Comparison of ENCODE assay signal across 21 cellular contexts in the genomic region with DNA sequence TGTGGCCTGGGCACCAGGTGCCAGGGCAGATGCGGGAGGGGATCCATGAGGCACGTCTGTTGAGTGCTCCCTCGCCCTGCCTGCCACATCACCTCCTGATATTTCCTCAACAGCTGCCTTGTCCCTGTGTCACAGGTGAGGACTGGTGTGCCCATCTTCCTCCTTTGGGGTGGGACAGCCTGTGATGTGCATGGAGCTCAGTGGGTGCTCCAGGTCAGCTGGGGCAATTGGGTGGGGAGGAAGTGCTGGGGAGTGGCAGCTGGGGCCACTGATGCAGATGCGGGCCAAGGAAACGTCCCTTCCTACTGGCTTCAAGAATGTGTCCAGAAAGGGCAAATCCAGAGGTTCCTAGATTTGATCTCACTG.
DNase-seq lines count a peak whose midpoint lies in the region; ATAC-seq and TF ChIP-seq lines count a peak whose summit lies in the region.
"Had no signal": no experiment of that assay in that cellular context is flagged by ENCODE, and none has a peak within 500 bp of the region (broad histone marks: within the 10 kb centered on the region; RNA-seq: fewer than 3 reads in every experiment).

No MANE protein-coding gene starts in this region.

- H3K56ac ChIP-seq in IMR-90 (ENCODE audit: extremely low read depth, insufficient read depth, low read length): no peak overlapping the region

- H3K27ac ChIP-seq in IMR-90 (ENCODE audit: insufficient read depth, low read length) (no peak overlapping the region), osteoblast (ENCODE audit: low read depth, low read length) (no peak overlapping the region), spleen (no peak overlapping the region)
- H3K27ac ChIP-seq: GM23248, HL-60 had no signal

- no peak for TF ChIP-seq POLR2A in IMR-90 (IDR thresholded peaks at IDR 0.05; ENCODE audit: low read depth, low read length)
- TF ChIP-seq POLR2A in spleen (IDR thresholded peaks at IDR 0.05): no peak

- H3K4me1 ChIP-seq in IMR-90 (ENCODE audit: control insufficient read depth, insufficient read depth, low read length) (no peaks in the 10 kb centered on the region), osteoblast (ENCODE audit: insufficient read depth, low read length) (no peaks in the 10 kb centered on the region), spleen (peaks cover 0 to 8% (median 0%) of the 10 kb centered on the region in 6 donors)

- H3K9ac ChIP-seq in IMR-90 (ENCODE audit: low read depth, low read length): no peak overlapping the region
- H3K9ac ChIP-seq: GM23248 had no signal

- no peak for TF ChIP-seq RAD21 in IMR-90 (IDR thresholded peaks at IDR 0.05; ENCODE audit: low read length)

- DNase-seq in IMR-90 (no peak), chondrocyte (ENCODE audit: low spot score) (no peak), osteoblast (ENCODE audit: insufficient read length, low spot score, missing footprints) (peak; percentile 67), spleen (peak; percentile 42), hippocampal formation (lab: John Stamatoyannopoulos, UW) (no peak)
- DNase-seq in activated CD8-positive, alpha-beta memory T cell treated with anti-CD3 and anti-CD28 coated beads, Interleukin-2, amount 50 U/mL, for 4 hours: no peak
- DNase-seq: C1 segment of cervical spinal cord; CD4-positive, CD25-positive, alpha-beta regulatory T cell; COR-L47; DMS 273 treated with DMSO at 0.1 percent for 48 hours; DMS53; DND-41; EL; GM23248 had no signal

- H3K4ac ChIP-seq in IMR-90 (ENCODE audit: low read depth, low read length): no peak overlapping the region

- no TSS peak for BruUV-seq in IMR-90 (replicated peaks; lab: Mats Ljungman, UMichigan)

- no peak overlapping the region for H2BK15ac ChIP-seq in IMR-90 (ENCODE audit: low read depth, low read length)

- H3K27me3 ChIP-seq in IMR-90 (ENCODE audit: control insufficient read depth, insufficient read depth, low read length) (no peaks in the 10 kb centered on the region; the same call in 1 of the 2 replicates), osteoblast (ENCODE audit: insufficient read depth, low read length) (no peaks in the 10 kb centered on the region), spleen (replicated peaks in 1 of 7) (no peaks in the 10 kb centered on the region)

- H3K36me3 ChIP-seq in IMR-90 (ENCODE audit: control insufficient read depth, insufficient read depth, low read length) (no peaks in the 10 kb centered on the region), osteoblast (ENCODE audit: insufficient read depth, low read length) (no peaks in the 10 kb centered on the region), spleen (peaks cover 0 to 30% (median 9%) of the 10 kb centered on the region in 6 donors)
- H3K36me3 ChIP-seq: HAP-1 had no signal

- no peak overlapping the region for H2BK5ac ChIP-seq in IMR-90 (ENCODE audit: low read depth, low read length, poor library complexity, severe bottlenecking)

- dilution Hi-C loops in IMR-90 (cut with HindIII; ENCODE audit: low sequenced_read_pairs, unreplicated experiment): no loop called here

- H3K36me3 Mint-ChIP-seq in chondrocyte (ENCODE audit: low read depth): peaks cover 2% of the 10 kb centered on the region
- H3K36me3 Mint-ChIP-seq: IgD-negative memory B cell had no signal

- H3K4me1 Mint-ChIP-seq in chondrocyte (ENCODE audit: low read depth): no peaks in the 10 kb centered on the region
- H3K4me1 Mint-ChIP-seq: B cell; CD8-positive, alpha-beta memory T cell; IgD-negative memory B cell had no signal

- H3K4me2 ChIP-seq in IMR-90 (ENCODE audit: low read depth, low read length) (no peak overlapping the region), osteoblast (ENCODE audit: insufficient read depth, low read length) (no peak overlapping the region)

- no peak for TF ChIP-seq CTCF in IMR-90 (conservative IDR thresholded peaks at IDR 0.05; ENCODE audit: low read depth, low read length)
- no peak for TF ChIP-seq CTCF in chondrocyte (IDR thresholded peaks at IDR 0.05)
- no peak for TF ChIP-seq CTCF in osteoblast (IDR thresholded peaks at IDR 0.05; ENCODE audit: extremely low read depth, low read depth, low read length)
- no peak for TF ChIP-seq CTCF in spleen (IDR thresholded peaks at IDR 0.05 in 8 of 11, conservative IDR thresholded peaks at IDR 0.05 in 3 of 11)

- WGBS in IMR-90 (ENCODE audit: extremely low coverage in 2 of 2, insufficient read length in 1 of 2), 2 experiments: no CpG with 5 or more reads among the region's 5 CpGs
- WGBS in spleen, 5 donors: 77 to 91% (median 87%) methylated on average over 3 to 5 of the region's 5 CpGs

- H2AK5ac ChIP-seq in IMR-90 (ENCODE audit: low read depth, low read length): no peak overlapping the region

- in situ Hi-C loops in IMR-90 (cut with MboI; ENCODE audit: low sequenced_read_pairs): no loop called here

- peak overlapping the region; percentile 2 for H3K27ac Mint-ChIP-seq in chondrocyte (ENCODE audit: unreplicated experiment)
- H3K27ac Mint-ChIP-seq: B cell; CD4-positive, CD25-positive, alpha-beta regulatory T cell; IgD-negative memory B cell had no signal

- H3K18ac ChIP-seq in IMR-90 (ENCODE audit: low read depth, low read length): no peak overlapping the region

- no peak overlapping the region for H2BK20ac ChIP-seq in IMR-90 (ENCODE audit: low read depth, low read length)

- CTCF ChIA-PET in IMR-90 (lab: Yijun Ruan, JAX): no interaction called here

- H2AK9ac ChIP-seq in IMR-90 (replicated peaks; ENCODE audit: low read depth, low read length, poor library complexity): no peak overlapping the region

- H3K9me3 Mint-ChIP-seq in chondrocyte (ENCODE audit: low read depth): no peaks in the 10 kb centered on the region
- H3K9me3 Mint-ChIP-seq: CD8-positive, alpha-beta memory T cell; IgD-negative memory B cell had no signal

- no peak overlapping the region for H3K14ac ChIP-seq in IMR-90 (replicated peaks; ENCODE audit: low read depth, low read length)

- H3K9me1 ChIP-seq in IMR-90 (ENCODE audit: insufficient read depth, low read length): no peaks in the 10 kb centered on the region

- H4K8ac ChIP-seq in IMR-90 (ENCODE audit: low read depth in 2 of 2, low read length in 2 of 2): no peak overlapping the region

- H2AFZ ChIP-seq in IMR-90 (replicated peaks; ENCODE audit: low read length, poor library complexity) (peak overlapping the region; percentile 21), osteoblast (ENCODE audit: low read length) (no peak overlapping the region)
- H2AFZ ChIP-seq: GM23248 had no signal

- H3K9me3 ChIP-seq in IMR-90 (ENCODE audit: control insufficient read depth, insufficient read depth, low read length): no peaks in the 10 kb centered on the region
- no peaks in the 10 kb centered on the region for H3K9me3 ChIP-seq in osteoblast (ENCODE audit: low read depth, low read length)
- H3K9me3 ChIP-seq in spleen: no peaks in the 10 kb centered on the region
- H3K9me3 ChIP-seq: HAP-1 had no signal

- H3K4me3 ChIP-seq in IMR-90 (ENCODE audit: insufficient read depth, low read depth, low read length) (no peak overlapping the region), osteoblast (ENCODE audit: insufficient read depth, low read length) (no peak overlapping the region), spleen (no peak overlapping the region)
- H3K4me3 ChIP-seq: GM12878, GM23248, HAP-1 had no signal

- no peak overlapping the region for H3K4me3 Mint-ChIP-seq in chondrocyte (ENCODE audit: unreplicated experiment)
- H3K4me3 Mint-ChIP-seq: B cell; CD4-positive, CD25-positive, alpha-beta regulatory T cell; CD8-positive, alpha-beta memory T cell; IgD-negative memory B cell had no signal

- POLR2A ChIA-PET in IMR-90 (lab: Charles Lee; ENCODE audit: unreplicated experiment): no interaction called here

- H4K20me1 ChIP-seq in IMR-90 (ENCODE audit: insufficient read depth, low read length): no peaks in the 10 kb centered on the region
- H4K20me1 ChIP-seq in osteoblast (ENCODE audit: insufficient read depth, low read length): no peaks in the 10 kb centered on the region

- H3K23ac ChIP-seq in IMR-90 (ENCODE audit: low read depth, low read length): no peak overlapping the region

- no peaks in the 10 kb centered on the region for H3K79me2 ChIP-seq in osteoblast (ENCODE audit: insufficient read depth, low read length)

- no peak for ATAC-seq in IMR-90 (ENCODE audit: low read depth)
- ATAC-seq in HG03045 (IDR thresholded peaks at IDR 0.05; ENCODE audit: unreplicated experiment): no peak
- ATAC-seq: GM12878 had no signal

- no peaks in the 10 kb centered on the region for H3K79me1 ChIP-seq in IMR-90 (ENCODE audit: low read depth in 1 of 2, low read length in 2 of 2)

- no peaks in the 10 kb centered on the region for H3K27me3 Mint-ChIP-seq in chondrocyte (ENCODE audit: low read depth)
- H3K27me3 Mint-ChIP-seq: B cell; CD4-positive, CD25-positive, alpha-beta regulatory T cell; CD8-positive, alpha-beta memory T cell; IgD-negative memory B cell had no signal

- H4K91ac ChIP-seq in IMR-90 (ENCODE audit: insufficient read depth, low read depth, low read length): no peak overlapping the region

- intact Hi-C loops in IMR-90 (cut with micrococcal nuclease) (no loop called here), spleen (cut with DNase I; ENCODE audit: low total_unique reads) (no loop called here)

- no peak overlapping the region for H2BK120ac ChIP-seq in IMR-90 (ENCODE audit: low read depth, low read length)

- H4K5ac ChIP-seq in IMR-90 (ENCODE audit: low read depth, low read length): no peak overlapping the region

TF ChIP-seq in IMR-90, 13 proteins besides CTCF, POLR2A, EP300 and RAD21 (continues in another document):
- TF ChIP-seq CEBPB (IDR thresholded peaks at IDR 0.05; ENCODE audit: low read depth, low read length): no peak
- TF ChIP-seq NFE2L2 (IDR thresholded peaks at IDR 0.05; ENCODE audit: low read depth, low read length): no peak
- no peak for TF ChIP-seq BHLHE40 (IDR thresholded peaks at IDR 0.05; ENCODE audit: low read depth, low read length)
- TF ChIP-seq MXI1 (IDR thresholded peaks at IDR 0.05; ENCODE audit: borderline replicate concordance, low read depth, low read length): no peak
- TF ChIP-seq, protein P1, sequence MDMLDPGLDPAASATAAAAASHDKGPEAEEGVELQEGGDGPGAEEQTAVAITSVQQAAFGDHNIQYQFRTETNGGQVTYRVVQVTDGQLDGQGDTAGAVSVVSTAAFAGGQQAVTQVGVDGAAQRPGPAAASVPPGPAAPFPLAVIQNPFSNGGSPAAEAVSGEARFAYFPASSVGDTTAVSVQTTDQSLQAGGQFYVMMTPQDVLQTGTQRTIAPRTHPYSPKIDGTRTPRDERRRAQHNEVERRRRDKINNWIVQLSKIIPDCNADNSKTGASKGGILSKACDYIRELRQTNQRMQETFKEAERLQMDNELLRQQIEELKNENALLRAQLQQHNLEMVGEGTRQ (IDR thresholded peaks at IDR 0.05; ENCODE audit: low read depth, low read length): no peak
- TF ChIP-seq MAFK (IDR thresholded peaks at IDR 0.05; ENCODE audit: low read depth, low read length): no peak
- no peak for TF ChIP-seq MAZ (IDR thresholded peaks at IDR 0.05; ENCODE audit: borderline replicate concordance, low read depth, low read length)
- no peak for TF ChIP-seq CHD1 (IDR thresholded peaks at IDR 0.05; ENCODE audit: low read depth, low read length)

Comparison
In these comparisons a context has a peak if more than half of its experiments do, and no peak if none do; other contexts are left out.
1. DNase-seq: peak in osteoblast (single experiment) and spleen (single experiment); none in IMR-90 (single experiment), chondrocyte (single experiment), hippocampal formation (0 of 2) and activated CD8-positive, alpha-beta memory T cell treated with anti-CD3 and anti-CD28 coated beads, Interleukin-2, amount 50 U/mL, for 4 hours (single experiment).